29 cellular contexts compared by ENCODE assay signal in the genomic region with DNA sequence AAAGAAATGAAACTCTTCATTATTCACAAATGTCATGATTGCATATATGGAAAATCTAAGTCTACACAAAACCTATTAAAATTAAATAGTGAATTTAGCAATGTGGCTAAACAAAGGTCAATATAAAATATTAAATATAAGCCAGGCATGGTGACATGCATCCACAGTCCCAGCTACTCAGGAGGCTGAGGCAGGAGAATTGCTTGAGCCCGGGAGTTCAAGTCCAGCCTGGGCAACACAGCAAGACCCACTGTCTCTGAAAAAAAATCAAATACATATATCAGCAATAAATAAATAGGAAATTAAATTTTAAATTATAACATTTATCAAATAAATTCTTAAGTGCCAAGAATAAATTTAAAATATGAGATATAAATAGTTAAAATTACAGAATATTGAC.
"Had no signal": no experiment of that assay in that cellular context is flagged by ENCODE, and none has a peak within 500 bp of the region (broad histone marks: within the 10 kb centered on the region; RNA-seq: fewer than 3 reads in every experiment).

No MANE protein-coding gene starts in this region.

- H3K4me3 ChIP-seq: psoas muscle, skin epidermis, smooth muscle cell, spleen, suprapubic skin, testis, tibial artery, transverse colon, upper lobe of right lung, vagina had no signal

- ATAC-seq: naive thymus-derived CD8-positive, alpha-beta T cell; natural killer cell treated with Interleukin-12 subunit alpha and Interleukin-12 subunit beta and Interleukin-15 and Interleukin-18, amount 100 ng/mL, for 72 hours; psoas muscle; right cardiac atrium; sciatic nerve; stimulated activated memory B cell treated with anti-CD40 and anti-IgM and Interleukin-4, amounts not matched to agents 10 μg/mL and 1 μg/mL and 100 μg/mL, for 72 hours; stimulated activated naive CD8-positive, alpha-beta T cell treated with anti-CD3 and anti-CD28 coated beads, Interleukin-15, amount 100 ng/mL, for 72 hours; stimulated activated naive CD8-positive, alpha-beta T cell treated with anti-CD3 and anti-CD28 coated beads, Interleukin-15, Interleukin-2, amounts not matched to agents 100 U/mL and 50 U/mL, for 24 hours; upper lobe of right lung had no signal

- H3K79me2 ChIP-seq: parathyroid adenoma had no signal

- H3K4me2 ChIP-seq: smooth muscle cell had no signal

- H2AFZ ChIP-seq: parathyroid adenoma had no signal

- H3K27me3 ChIP-seq: neutrophil, spleen, suprapubic skin, testis, tibial artery, transverse colon, upper lobe of right lung, vagina had no signal

- DNase-seq: naive thymus-derived CD8-positive, alpha-beta T cell; nephron progenitor cell; nucleus accumbens; posterior cingulate gyrus; psoas muscle; right cardiac atrium; spleen; stimulated activated CD4-positive, alpha-beta T cell treated with anti-CD3 and anti-CD28 coated beads, Interleukin-12 subunit alpha, Interleukin-12 subunit beta, amount 100 ng/mL, for 4 hours; stimulated activated CD4-positive, alpha-beta T cell treated with anti-CD3 and anti-CD28 coated beads, Interleukin-1b, Interleukin-23, amount 100 ng/mL, for 48 hours; stimulated activated CD4-positive, alpha-beta T cell treated with anti-CD3 and anti-CD28 coated beads, Interleukin-4, amount 100 ng/mL, for 1 hour; stimulated activated CD4-positive, alpha-beta T cell treated with anti-CD3 and anti-CD28 coated beads, Interleukin-4, amount 100 ng/mL, for 4 hours; stimulated activated CD8-positive, alpha-beta memory T cell treated with anti-CD3 and anti-CD28 coated beads, Interleukin-4, amount 100 ng/mL, for 48 hours; stimulated activated naive CD4-positive, alpha-beta T cell; stimulated activated naive CD8-positive, alpha-beta T cell treated with anti-CD3 and anti-CD28 coated beads, Interleukin-15, amount 100 ng/mL, for 72 hours; stimulated activated naive CD8-positive, alpha-beta T cell treated with anti-CD3 and anti-CD28 coated beads, Interleukin-15, Interleukin-2, amounts not matched to agents 100 U/mL and 50 U/mL, for 24 hours; substantia nigra; testis; tibial artery; transverse colon; upper lobe of right lung had no signal

- H3K9ac ChIP-seq: parathyroid adenoma had no signal

- H3K9me3 ChIP-seq: testis had no signal

- H3K27ac ChIP-seq: neutrophil, parathyroid adenoma, psoas muscle, skin epidermis, spleen, suprapubic skin, testis, tibial artery, transverse colon, upper lobe of right lung, vagina had no signal

- H3K4me1 ChIP-seq: parathyroid adenoma, psoas muscle, spleen, suprapubic skin, testis, transverse colon, upper lobe of right lung, vagina had no signal
